ENCODE assay signal across 8 cellular contexts in the genomic region with DNA sequence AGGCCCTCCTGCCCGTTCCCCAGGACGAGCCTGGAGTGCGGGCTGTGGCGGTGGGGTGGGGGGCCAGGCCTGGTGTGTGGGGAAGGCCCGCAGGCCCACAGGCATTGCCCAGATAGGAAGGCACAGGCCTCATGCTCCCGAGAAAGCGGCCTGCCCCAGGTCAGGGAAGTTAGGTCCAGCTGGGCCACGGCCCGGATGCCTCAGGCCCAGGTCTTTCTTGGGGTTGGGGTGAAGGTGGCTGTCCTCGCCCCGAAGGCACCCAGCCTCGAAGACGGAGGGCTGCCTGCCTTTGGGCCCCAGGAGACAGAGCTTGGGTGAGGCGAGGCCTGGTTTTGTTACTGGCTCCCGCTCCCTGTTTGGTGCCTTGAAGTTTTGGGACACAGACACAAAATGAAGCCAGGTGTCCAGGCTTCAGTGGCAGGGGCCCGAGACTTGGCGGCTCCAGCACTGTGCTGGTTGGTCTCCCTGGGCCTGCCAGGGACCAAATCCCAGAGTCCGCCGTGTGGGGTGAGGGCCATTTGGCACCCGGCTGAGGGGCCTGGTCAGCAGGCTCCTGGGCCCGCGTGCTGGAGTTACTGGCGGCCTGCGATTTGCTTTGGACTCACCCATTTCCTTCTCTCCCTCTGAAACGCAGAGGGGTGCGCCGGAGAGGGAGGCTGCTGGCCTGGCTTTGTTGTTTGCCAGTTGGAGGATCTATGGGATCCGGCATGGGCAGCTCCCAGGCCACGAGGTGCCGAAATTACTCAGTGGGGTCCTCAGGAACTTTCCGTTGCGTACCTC. TPM values are rescaled to one million over a fixed set of nuclear protein-coding genes. Genes with fewer than 3 reads are reported as not detected.
DNase-seq lines count a peak whose midpoint lies in the region; ATAC-seq and TF ChIP-seq lines count a peak whose summit lies in the region.

No MANE protein-coding gene starts in this region.

- H3K27me3 ChIP-seq in neural progenitor cell, result peaks cover 13% of the 10 kb centered on the region

- H3K79me2 ChIP-seq in neural progenitor cell (ENCODE audit: low read depth), result peaks cover 65% of the 10 kb centered on the region

- POLR2A ChIA-PET in HEK293 (lab: Yijun Ruan, JAX), result interaction anchor here (0.8 to 2.0 kb wide), 8 partner anchors 11 to 152 kb away, joined by 3 to 10 read pairs (median 6); a partner anchor contains a TSS

- ATAC-seq in HG02642 (IDR thresholded peaks at IDR 0.05; ENCODE audit: poor library complexity, unreplicated experiment), result no peak
- no peak for ATAC-seq in HG02678 (IDR thresholded peaks at IDR 0.05; ENCODE audit: unreplicated experiment)

- peaks cover 4% of the 10 kb centered on the region for H3K36me3 Mint-ChIP-seq in neural progenitor cell

- H3K36me3 ChIP-seq in HEK293 (ENCODE audit: control insufficient read depth in 2 of 2, insufficient read depth in 1 of 2, low read length in 2 of 2), result peaks cover 0 to 29% of the 10 kb centered on the region in 2 experiments; a peak in 1 of 3 replicates
- H3K36me3 ChIP-seq in neural progenitor cell, result no peaks in the 10 kb centered on the region

- peaks cover 2% of the 10 kb centered on the region for H3K9me3 Mint-ChIP-seq in neural progenitor cell

- peaks cover 43% of the 10 kb centered on the region for H3K4me1 Mint-ChIP-seq in neural progenitor cell

- peak overlapping the region; percentile 78 for H3K4me3 ChIP-seq in HEK293 (ENCODE audit: low read depth, low read length)
- H3K4me3 ChIP-seq in fibroblast of mammary gland (ENCODE audit: control insufficient read depth, low read depth, low read length), result peak overlapping the region; percentile 60
- H3K4me3 ChIP-seq in neural progenitor cell, result peak overlapping the region; percentile 98

- H2AFZ ChIP-seq in neural progenitor cell (replicated peaks), result no peak overlapping the region

- H3K27me3 Mint-ChIP-seq in neural progenitor cell (ENCODE audit: insufficient read depth, low read depth), result peaks cover 2% of the 10 kb centered on the region

- no peak for TF ChIP-seq CTCF in HEK293 (tag by site-specific recombination; IDR thresholded peaks at IDR 0.05)
- TF ChIP-seq CTCF in VCaP (conservative IDR thresholded peaks at IDR 0.05), result no peak
- TF ChIP-seq CTCF in fibroblast of mammary gland (conservative IDR thresholded peaks at IDR 0.05; ENCODE audit: control insufficient read depth, insufficient read depth, low read depth, low read length), result no peak
- TF ChIP-seq CTCF in neural progenitor cell (IDR thresholded peaks at IDR 0.05), result no peak

- H3K4me2 ChIP-seq in neural progenitor cell, result peak overlapping the region; percentile 99

- H3K27ac Mint-ChIP-seq in neural progenitor cell, result no peak overlapping the region

- CTCF ChIA-PET in HEK293 (lab: Yijun Ruan, JAX), result interaction anchor here (0.9 to 1.5 kb wide), 3 partner anchors 34 to 85 kb away, joined by 3 to 7 read pairs (median 3); a partner anchor contains a TSS

- H3K9ac ChIP-seq in neural progenitor cell, result peak overlapping the region; percentile 35

- H3K27ac ChIP-seq in HEK293 (ENCODE audit: extremely low read depth, low read depth, low read length) (peak overlapping the region; percentile 90), VCaP (peak overlapping the region; percentile 93), neural progenitor cell (no peak overlapping the region)

- H3K9me3 ChIP-seq in HEK293 (ENCODE audit: control insufficient read depth, insufficient read depth, low read depth, low read length), result no peaks in the 10 kb centered on the region
- H3K9me3 ChIP-seq in neural progenitor cell (ENCODE audit: low read depth), result no peaks in the 10 kb centered on the region

- peaks cover 17% of the 10 kb centered on the region for H3F3A ChIP-seq in neural progenitor cell (ENCODE audit: low read depth)

- peaks cover 65% of the 10 kb centered on the region for H4K20me1 ChIP-seq in neural progenitor cell (ENCODE audit: low read depth)

- H3K4me1 ChIP-seq in HEK293 (ENCODE audit: control insufficient read depth, insufficient read depth, low read length) (peaks cover 15% of the 10 kb centered on the region), neural progenitor cell (peaks cover 45% of the 10 kb centered on the region)

- DNase-seq in fibroblast of mammary gland (ENCODE audit: low read depth) (peak; percentile 50), neural progenitor cell (ENCODE audit: low spot score) (no peak), NCI-H2107 (lab: John Stamatoyannopoulos, UW) (no peak), NCI-H1105 treated with DMSO at 0.1 percent for 48 hours (lab: John Stamatoyannopoulos, UW) (no peak)

- peak overlapping the region; percentile 98 for H3K4me3 Mint-ChIP-seq in neural progenitor cell

TF ChIP-seq in HEK293, 187 proteins besides CTCF, POLR2A, EP300 and RAD21 (continues in another document):
- TF ChIP-seq ZBTB48 (tag by site-specific recombination; IDR thresholded peaks at IDR 0.05) (no peak), ZNF677 (tag by site-specific recombination; IDR thresholded peaks at IDR 0.05) (no peak), ZNF292 (tag by site-specific recombination; IDR thresholded peaks at IDR 0.05; ENCODE audit: borderline replicate concordance, low read depth) (no peak), ZFP3 (tag by site-specific recombination; IDR thresholded peaks at IDR 0.05; ENCODE audit: low read depth) (no peak), ZNF600 (tag by site-specific recombination; IDR thresholded peaks at IDR 0.05) (peak; percentile 49)
- TF ChIP-seq, protein P1, sequence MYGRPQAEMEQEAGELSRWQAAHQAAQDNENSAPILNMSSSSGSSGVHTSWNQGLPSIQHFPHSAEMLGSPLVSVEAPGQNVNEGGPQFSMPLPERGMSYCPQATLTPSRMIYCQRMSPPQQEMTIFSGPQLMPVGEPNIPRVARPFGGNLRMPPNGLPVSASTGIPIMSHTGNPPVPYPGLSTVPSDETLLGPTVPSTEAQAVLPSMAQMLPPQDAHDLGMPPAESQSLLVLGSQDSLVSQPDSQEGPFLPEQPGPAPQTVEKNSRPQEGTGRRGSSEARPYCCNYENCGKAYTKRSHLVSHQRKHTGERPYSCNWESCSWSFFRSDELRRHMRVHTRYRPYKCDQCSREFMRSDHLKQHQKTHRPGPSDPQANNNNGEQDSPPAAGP (tag by site-specific recombination; IDR thresholded peaks at IDR 0.05), result 0 out of 2 replicates have a peak, but pooled peaks have one; percentile 13
- TF ChIP-seq, protein P2, sequence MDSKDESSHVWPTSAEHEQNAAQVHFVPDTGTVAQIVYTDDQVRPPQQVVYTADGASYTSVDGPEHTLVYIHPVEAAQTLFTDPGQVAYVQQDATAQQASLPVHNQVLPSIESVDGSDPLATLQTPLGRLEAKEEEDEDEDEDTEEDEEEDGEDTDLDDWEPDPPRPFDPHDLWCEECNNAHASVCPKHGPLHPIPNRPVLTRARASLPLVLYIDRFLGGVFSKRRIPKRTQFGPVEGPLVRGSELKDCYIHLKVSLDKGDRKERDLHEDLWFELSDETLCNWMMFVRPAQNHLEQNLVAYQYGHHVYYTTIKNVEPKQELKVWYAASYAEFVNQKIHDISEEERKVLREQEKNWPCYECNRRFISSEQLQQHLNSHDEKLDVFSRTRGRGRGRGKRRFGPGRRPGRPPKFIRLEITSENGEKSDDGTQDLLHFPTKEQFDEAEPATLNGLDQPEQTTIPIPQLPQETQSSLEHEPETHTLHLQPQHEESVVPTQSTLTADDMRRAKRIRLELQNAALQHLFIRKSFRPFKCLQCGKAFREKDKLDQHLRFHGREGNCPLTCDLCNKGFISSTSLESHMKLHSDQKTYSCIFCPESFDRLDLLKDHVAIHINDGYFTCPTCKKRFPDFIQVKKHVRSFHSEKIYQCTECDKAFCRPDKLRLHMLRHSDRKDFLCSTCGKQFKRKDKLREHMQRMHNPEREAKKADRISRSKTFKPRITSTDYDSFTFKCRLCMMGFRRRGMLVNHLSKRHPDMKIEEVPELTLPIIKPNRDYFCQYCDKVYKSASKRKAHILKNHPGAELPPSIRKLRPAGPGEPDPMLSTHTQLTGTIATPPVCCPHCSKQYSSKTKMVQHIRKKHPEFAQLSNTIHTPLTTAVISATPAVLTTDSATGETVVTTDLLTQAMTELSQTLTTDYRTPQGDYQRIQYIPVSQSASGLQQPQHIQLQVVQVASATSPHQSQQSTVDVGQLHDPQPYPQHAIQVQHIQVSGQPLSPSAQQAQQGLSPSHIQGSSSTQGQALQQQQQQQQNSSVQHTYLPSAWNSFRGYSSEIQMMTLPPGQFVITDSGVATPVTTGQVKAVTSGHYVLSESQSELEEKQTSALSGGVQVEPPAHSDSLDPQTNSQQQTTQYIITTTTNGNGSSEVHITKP (tag by site-specific recombination; IDR thresholded peaks at IDR 0.05), result peak; percentile 94
- TF ChIP-seq, protein P3, sequence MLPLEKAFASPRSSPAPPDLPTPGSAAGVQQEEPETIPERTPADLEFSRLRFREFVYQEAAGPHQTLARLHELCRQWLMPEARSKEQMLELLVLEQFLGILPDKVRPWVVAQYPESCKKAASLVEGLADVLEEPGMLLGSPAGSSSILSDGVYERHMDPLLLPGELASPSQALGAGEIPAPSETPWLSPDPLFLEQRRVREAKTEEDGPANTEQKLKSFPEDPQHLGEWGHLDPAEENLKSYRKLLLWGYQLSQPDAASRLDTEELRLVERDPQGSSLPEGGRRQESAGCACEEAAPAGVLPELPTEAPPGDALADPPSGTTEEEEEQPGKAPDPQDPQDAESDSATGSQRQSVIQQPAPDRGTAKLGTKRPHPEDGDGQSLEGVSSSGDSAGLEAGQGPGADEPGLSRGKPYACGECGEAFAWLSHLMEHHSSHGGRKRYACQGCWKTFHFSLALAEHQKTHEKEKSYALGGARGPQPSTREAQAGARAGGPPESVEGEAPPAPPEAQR (tag by site-specific recombination; IDR thresholded peaks at IDR 0.05), result no peak

RNA-seq across cellular contexts. Expression of a gene that starts 2.0 kb away (rescaled TPM):
- total RNA-seq in neural progenitor cell (ENCODE audit: low replicate concordance), result 7.4 and 15.7 TPM in 2 replicates

RNA-seq across cellular contexts. Expression of a gene that starts 35.5 kb away (rescaled TPM):
- 11.3 and 68.2 TPM in 2 replicates for total RNA-seq in neural progenitor cell (ENCODE audit: low replicate concordance)
